In the genomic region with DNA sequence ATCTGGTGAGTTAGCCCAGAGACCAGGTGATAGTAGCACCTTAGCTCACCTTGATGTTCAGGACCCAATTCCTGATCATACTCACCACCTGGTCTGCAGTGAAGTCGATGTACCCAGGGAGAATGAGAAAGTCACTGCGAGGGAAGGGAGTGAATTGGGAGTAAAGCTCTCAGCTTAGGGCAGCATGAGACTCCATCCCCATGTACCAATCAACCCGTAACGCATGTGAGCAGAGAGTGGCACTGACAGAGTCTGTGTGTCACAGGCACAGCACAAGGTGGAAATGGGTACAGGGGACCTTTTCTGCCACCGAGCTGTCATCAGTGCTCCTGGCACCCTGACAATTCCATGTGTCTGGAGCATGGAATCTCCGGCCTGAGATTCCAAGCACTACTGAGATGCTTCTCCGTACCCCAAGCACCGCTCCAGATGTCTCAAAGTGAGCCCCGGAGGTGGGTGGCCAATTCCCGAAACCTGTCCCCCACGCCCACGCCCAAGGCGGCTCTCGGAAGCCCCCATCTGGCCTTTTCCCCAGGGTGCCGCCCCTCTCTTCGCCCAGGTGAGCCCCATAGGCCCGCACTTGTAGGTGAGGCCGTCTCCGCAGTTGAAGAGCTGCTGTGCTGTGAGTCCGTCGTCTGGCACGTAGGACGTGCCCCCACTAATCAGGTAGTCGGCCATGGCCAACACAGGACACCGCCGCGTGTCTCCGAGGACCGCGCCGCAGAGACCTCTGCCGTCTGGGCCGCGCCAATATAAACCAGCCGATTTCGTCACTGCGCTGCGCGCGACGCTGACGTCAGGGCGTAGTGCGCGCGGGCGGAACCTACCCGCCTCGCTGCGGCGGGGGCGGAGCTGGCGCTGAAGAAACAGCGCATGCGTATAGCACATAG, we compare ENCODE assay signal across 1 cellular context.
TF ChIP-seq lines count a peak whose summit lies in the region.

A gene (minus strand): TSS at position 726 of the 890 bp plus-strand sequence. CDS start 48 bp downstream, at position 678.

TF ChIP-seq in HepG2, 621 proteins besides CTCF, POLR2A, EP300 and RAD21 (continued from another document and continues in another):
- TF ChIP-seq, protein P1, sequence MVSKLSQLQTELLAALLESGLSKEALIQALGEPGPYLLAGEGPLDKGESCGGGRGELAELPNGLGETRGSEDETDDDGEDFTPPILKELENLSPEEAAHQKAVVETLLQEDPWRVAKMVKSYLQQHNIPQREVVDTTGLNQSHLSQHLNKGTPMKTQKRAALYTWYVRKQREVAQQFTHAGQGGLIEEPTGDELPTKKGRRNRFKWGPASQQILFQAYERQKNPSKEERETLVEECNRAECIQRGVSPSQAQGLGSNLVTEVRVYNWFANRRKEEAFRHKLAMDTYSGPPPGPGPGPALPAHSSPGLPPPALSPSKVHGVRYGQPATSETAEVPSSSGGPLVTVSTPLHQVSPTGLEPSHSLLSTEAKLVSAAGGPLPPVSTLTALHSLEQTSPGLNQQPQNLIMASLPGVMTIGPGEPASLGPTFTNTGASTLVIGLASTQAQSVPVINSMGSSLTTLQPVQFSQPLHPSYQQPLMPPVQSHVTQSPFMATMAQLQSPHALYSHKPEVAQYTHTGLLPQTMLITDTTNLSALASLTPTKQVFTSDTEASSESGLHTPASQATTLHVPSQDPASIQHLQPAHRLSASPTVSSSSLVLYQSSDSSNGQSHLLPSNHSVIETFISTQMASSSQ (IDR thresholded peaks at IDR 0.05; ENCODE audit: low read depth), result no peak
- TF ChIP-seq, protein P1 (CRISPR knock-in tag; IDR thresholded peaks at IDR 0.05; ENCODE audit: borderline replicate concordance), result peak; percentile 60; the same call in 1 of the 2 replicates
- TF ChIP-seq BORCS8-MEF2B (CRISPR knock-in tag; IDR thresholded peaks at IDR 0.05) (peak; percentile 97), PAF1 (CRISPR knock-in tag; IDR thresholded peaks at IDR 0.05) (peak; percentile 97), ZNF33B (CRISPR knock-in tag; IDR thresholded peaks at IDR 0.05) (peak; percentile 94; the same call in 1 of the 2 replicates), CCDC6 (CRISPR knock-in tag; IDR thresholded peaks at IDR 0.05) (peak; percentile 54; the same call in 1 of the 2 replicates), ZSCAN12 (CRISPR knock-in tag; IDR thresholded peaks at IDR 0.05) (peak; percentile 60; the same call in 1 of the 2 replicates), CENPX (CRISPR knock-in tag; IDR thresholded peaks at IDR 0.05) (no peak), HMG20B (CRISPR knock-in tag; conservative IDR thresholded peaks at IDR 0.05) (no peak), MYNN (CRISPR knock-in tag; IDR thresholded peaks at IDR 0.05; ENCODE audit: low read depth) (0 out of 2 replicates have a peak, but pooled peaks have one; percentile 51), GLI4 (CRISPR knock-in tag; IDR thresholded peaks at IDR 0.05; ENCODE audit: borderline replicate concordance) (peak; percentile 64; the same call in 1 of the 2 replicates), HES4 (CRISPR knock-in tag; IDR thresholded peaks at IDR 0.05; ENCODE audit: borderline replicate concordance) (peak; percentile 90), NFKB2 (CRISPR knock-in tag; IDR thresholded peaks at IDR 0.05; ENCODE audit: borderline replicate concordance) (peak; percentile 96; the same call in 1 of the 2 replicates), ZNF552 (CRISPR knock-in tag; IDR thresholded peaks at IDR 0.05; ENCODE audit: borderline replicate concordance) (0 out of 2 replicates have a peak, but pooled peaks have one; percentile 11), MAF1 (CRISPR knock-in tag; IDR thresholded peaks at IDR 0.05; ENCODE audit: borderline replicate concordance) (peak; percentile 74; the same call in 1 of the 2 replicates), ZNF180 (CRISPR knock-in tag; IDR thresholded peaks at IDR 0.05; ENCODE audit: borderline replicate concordance, low read depth) (peak; percentile 94), NFATC3 (CRISPR knock-in tag; IDR thresholded peaks at IDR 0.05) (peak; percentile 83; the same call in 1 of the 2 replicates), GATAD1 (CRISPR knock-in tag; IDR thresholded peaks at IDR 0.05) (peak; percentile 90), ZNF761 (CRISPR knock-in tag; conservative IDR thresholded peaks at IDR 0.05) (peak; percentile 93; the same call in 1 of the 2 replicates), KLF12 (CRISPR knock-in tag; IDR thresholded peaks at IDR 0.05; ENCODE audit: borderline replicate concordance) (peak; percentile 73; the same call in 1 of the 2 replicates), ZSCAN30 (CRISPR knock-in tag; IDR thresholded peaks at IDR 0.05) (peak; percentile 58; the same call in 1 of the 2 replicates), ZNF569 (CRISPR knock-in tag; IDR thresholded peaks at IDR 0.05; ENCODE audit: borderline replicate concordance) (no peak), ZNF777 (CRISPR knock-in tag; IDR thresholded peaks at IDR 0.05) (peak; percentile 81), RFX1 (IDR thresholded peaks at IDR 0.05) (no peak), CREM (IDR thresholded peaks at IDR 0.05) (peak; percentile 92), CREM (CRISPR knock-in tag; IDR thresholded peaks at IDR 0.05) (peak; percentile 62), AGO1 (IDR thresholded peaks at IDR 0.05; ENCODE audit: low read depth, low read length, poor library complexity, severe bottlenecking) (peak; percentile 98)
- TF ChIP-seq, protein P2, sequence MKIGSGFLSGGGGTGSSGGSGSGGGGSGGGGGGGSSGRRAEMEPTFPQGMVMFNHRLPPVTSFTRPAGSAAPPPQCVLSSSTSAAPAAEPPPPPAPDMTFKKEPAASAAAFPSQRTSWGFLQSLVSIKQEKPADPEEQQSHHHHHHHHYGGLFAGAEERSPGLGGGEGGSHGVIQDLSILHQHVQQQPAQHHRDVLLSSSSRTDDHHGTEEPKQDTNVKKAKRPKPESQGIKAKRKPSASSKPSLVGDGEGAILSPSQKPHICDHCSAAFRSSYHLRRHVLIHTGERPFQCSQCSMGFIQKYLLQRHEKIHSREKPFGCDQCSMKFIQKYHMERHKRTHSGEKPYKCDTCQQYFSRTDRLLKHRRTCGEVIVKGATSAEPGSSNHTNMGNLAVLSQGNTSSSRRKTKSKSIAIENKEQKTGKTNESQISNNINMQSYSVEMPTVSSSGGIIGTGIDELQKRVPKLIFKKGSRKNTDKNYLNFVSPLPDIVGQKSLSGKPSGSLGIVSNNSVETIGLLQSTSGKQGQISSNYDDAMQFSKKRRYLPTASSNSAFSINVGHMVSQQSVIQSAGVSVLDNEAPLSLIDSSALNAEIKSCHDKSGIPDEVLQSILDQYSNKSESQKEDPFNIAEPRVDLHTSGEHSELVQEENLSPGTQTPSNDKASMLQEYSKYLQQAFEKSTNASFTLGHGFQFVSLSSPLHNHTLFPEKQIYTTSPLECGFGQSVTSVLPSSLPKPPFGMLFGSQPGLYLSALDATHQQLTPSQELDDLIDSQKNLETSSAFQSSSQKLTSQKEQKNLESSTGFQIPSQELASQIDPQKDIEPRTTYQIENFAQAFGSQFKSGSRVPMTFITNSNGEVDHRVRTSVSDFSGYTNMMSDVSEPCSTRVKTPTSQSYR (CRISPR knock-in tag; IDR thresholded peaks at IDR 0.05; ENCODE audit: borderline replicate concordance), result peak; percentile 39; the same call in 1 of the 2 replicates
- TF ChIP-seq, protein P3, sequence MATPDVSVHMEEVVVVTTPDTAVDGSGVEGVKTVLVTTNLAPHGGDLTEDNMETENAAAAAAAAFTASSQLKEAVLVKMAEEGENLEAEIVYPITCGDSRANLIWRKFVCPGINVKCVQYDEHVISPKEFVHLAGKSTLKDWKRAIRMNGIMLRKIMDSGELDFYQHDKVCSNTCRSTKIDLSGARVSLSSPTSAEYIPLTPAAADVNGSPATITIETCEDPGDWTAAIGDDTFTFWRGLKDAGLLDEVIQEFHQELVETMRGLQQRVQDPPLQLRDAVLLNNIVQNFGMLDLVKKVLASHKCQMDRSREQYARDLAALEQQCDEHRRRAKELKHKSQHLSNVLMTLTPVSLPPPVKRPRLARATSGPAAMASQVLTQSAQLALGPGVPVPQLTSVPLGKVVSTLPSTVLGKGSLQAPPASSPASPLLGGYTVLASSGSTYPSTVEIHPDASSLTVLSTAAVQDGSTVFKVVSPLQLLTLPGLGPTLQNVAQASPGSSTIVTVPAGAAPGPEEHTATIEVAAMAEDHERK (CRISPR knock-in tag; IDR thresholded peaks at IDR 0.05; ENCODE audit: low read depth), result peak; percentile 99
- TF ChIP-seq, protein P4, sequence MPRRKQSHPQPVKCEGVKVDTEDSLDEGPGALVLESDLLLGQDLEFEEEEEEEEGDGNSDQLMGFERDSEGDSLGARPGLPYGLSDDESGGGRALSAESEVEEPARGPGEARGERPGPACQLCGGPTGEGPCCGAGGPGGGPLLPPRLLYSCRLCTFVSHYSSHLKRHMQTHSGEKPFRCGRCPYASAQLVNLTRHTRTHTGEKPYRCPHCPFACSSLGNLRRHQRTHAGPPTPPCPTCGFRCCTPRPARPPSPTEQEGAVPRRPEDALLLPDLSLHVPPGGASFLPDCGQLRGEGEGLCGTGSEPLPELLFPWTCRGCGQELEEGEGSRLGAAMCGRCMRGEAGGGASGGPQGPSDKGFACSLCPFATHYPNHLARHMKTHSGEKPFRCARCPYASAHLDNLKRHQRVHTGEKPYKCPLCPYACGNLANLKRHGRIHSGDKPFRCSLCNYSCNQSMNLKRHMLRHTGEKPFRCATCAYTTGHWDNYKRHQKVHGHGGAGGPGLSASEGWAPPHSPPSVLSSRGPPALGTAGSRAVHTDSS (CRISPR knock-in tag; conservative IDR thresholded peaks at IDR 0.05), result 0 out of 2 replicates have a peak, but pooled peaks have one; percentile 52
- TF ChIP-seq, protein P5, sequence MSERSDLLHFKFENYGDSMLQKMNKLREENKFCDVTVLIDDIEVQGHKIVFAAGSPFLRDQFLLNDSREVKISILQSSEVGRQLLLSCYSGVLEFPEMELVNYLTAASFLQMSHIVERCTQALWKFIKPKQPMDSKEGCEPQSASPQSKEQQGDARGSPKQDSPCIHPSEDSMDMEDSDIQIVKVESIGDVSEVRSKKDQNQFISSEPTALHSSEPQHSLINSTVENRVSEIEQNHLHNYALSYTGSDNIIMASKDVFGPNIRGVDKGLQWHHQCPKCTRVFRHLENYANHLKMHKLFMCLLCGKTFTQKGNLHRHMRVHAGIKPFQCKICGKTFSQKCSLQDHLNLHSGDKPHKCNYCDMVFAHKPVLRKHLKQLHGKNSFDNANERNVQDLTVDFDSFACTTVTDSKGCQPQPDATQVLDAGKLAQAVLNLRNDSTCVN (CRISPR knock-in tag; IDR thresholded peaks at IDR 0.05; ENCODE audit: borderline replicate concordance), result peak; percentile 89
- TF ChIP-seq, protein P6, sequence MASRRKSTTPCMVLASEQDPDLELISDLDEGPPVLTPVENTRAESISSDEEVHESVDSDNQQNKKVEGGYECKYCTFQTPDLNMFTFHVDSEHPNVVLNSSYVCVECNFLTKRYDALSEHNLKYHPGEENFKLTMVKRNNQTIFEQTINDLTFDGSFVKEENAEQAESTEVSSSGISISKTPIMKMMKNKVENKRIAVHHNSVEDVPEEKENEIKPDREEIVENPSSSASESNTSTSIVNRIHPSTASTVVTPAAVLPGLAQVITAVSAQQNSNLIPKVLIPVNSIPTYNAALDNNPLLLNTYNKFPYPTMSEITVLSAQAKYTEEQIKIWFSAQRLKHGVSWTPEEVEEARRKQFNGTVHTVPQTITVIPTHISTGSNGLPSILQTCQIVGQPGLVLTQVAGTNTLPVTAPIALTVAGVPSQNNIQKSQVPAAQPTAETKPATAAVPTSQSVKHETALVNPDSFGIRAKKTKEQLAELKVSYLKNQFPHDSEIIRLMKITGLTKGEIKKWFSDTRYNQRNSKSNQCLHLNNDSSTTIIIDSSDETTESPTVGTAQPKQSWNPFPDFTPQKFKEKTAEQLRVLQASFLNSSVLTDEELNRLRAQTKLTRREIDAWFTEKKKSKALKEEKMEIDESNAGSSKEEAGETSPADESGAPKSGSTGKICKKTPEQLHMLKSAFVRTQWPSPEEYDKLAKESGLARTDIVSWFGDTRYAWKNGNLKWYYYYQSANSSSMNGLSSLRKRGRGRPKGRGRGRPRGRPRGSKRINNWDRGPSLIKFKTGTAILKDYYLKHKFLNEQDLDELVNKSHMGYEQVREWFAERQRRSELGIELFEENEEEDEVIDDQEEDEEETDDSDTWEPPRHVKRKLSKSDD (CRISPR knock-in tag; IDR thresholded peaks at IDR 0.05; ENCODE audit: low read depth), result peak; percentile 91
- TF ChIP-seq, protein P7, sequence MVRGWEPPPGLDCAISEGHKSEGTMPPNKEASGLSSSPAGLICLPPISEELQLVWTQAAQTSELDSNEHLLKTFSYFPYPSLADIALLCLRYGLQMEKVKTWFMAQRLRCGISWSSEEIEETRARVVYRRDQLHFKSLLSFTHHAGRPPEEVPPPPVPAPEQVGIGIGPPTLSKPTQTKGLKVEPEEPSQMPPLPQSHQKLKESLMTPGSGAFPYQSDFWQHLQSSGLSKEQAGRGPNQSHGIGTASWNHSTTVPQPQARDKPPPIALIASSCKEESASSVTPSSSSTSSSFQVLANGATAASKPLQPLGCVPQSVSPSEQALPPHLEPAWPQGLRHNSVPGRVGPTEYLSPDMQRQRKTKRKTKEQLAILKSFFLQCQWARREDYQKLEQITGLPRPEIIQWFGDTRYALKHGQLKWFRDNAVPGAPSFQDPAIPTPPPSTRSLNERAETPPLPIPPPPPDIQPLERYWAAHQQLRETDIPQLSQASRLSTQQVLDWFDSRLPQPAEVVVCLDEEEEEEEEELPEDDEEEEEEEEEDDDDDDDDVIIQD (CRISPR knock-in tag; IDR thresholded peaks at IDR 0.05; ENCODE audit: low read depth), result peak; percentile 67
- TF ChIP-seq, protein P8, sequence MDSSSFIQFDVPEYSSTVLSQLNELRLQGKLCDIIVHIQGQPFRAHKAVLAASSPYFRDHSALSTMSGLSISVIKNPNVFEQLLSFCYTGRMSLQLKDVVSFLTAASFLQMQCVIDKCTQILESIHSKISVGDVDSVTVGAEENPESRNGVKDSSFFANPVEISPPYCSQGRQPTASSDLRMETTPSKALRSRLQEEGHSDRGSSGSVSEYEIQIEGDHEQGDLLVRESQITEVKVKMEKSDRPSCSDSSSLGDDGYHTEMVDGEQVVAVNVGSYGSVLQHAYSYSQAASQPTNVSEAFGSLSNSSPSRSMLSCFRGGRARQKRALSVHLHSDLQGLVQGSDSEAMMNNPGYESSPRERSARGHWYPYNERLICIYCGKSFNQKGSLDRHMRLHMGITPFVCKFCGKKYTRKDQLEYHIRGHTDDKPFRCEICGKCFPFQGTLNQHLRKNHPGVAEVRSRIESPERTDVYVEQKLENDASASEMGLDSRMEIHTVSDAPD (CRISPR knock-in tag; IDR thresholded peaks at IDR 0.05), result peak; percentile 42; the same call in 1 of the 2 replicates
- TF ChIP-seq, protein P9, sequence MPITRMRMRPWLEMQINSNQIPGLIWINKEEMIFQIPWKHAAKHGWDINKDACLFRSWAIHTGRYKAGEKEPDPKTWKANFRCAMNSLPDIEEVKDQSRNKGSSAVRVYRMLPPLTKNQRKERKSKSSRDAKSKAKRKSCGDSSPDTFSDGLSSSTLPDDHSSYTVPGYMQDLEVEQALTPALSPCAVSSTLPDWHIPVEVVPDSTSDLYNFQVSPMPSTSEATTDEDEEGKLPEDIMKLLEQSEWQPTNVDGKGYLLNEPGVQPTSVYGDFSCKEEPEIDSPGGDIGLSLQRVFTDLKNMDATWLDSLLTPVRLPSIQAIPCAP (CRISPR knock-in tag; IDR thresholded peaks at IDR 0.05; ENCODE audit: low read depth), result 0 out of 2 replicates have a peak, but pooled peaks have one; percentile 1
